Comparison of ENCODE assay signal across 22 cellular contexts in the genomic region with DNA sequence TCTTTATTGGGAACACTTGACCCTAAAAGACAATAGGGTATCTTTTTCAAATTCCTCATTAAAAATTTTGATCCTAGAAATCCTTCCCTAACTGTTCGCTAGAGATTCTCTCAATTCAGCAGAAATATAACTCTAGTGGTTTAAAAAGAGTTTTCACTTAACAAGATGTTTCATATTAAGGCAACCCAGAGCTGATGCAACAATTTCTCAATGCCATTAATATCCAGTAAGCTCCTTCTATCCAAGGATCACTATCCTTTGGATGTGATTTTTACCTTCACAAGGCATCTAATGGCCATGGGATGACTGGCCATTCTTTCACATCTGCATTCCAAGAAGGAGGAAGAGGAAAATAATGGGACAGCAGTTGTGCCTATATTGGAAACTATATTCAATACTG.
DNase-seq lines count a peak whose midpoint lies in the region; ATAC-seq and TF ChIP-seq lines count a peak whose summit lies in the region.
"Had no signal": no experiment of that assay in that cellular context is flagged by ENCODE, and none has a peak within 500 bp of the region (broad histone marks: within the 10 kb centered on the region; RNA-seq: fewer than 3 reads in every experiment).

No MANE protein-coding gene starts in this region.

- H2BK15ac ChIP-seq in IMR-90 (ENCODE audit: low read depth, low read length): no peak overlapping the region

- H3K27me3 ChIP-seq in IMR-90 (ENCODE audit: control insufficient read depth, insufficient read depth, low read length): no peaks in the 10 kb centered on the region
- H3K27me3 ChIP-seq in breast epithelium: no peaks in the 10 kb centered on the region
- no peaks in the 10 kb centered on the region for H3K27me3 ChIP-seq in mammary epithelial cell (ENCODE audit: insufficient read depth, low read length)

- H3K27ac ChIP-seq in IMR-90 (ENCODE audit: insufficient read depth, low read length) (no peak overlapping the region), breast epithelium (no peak overlapping the region), mammary epithelial cell (ENCODE audit: insufficient read depth, low read depth, low read length) (no peak overlapping the region)
- H3K27ac ChIP-seq: HL-60 had no signal

- no peak overlapping the region for H3K4ac ChIP-seq in IMR-90 (ENCODE audit: low read depth, low read length)

- CTCF ChIA-PET in IMR-90 (lab: Yijun Ruan, JAX): no interaction called here
- CTCF ChIA-PET in mammary epithelial cell (lab: Charles Lee; ENCODE audit: low non-redundant PET): no interaction called here

- H3K4me1 ChIP-seq in IMR-90 (ENCODE audit: control insufficient read depth, insufficient read depth, low read length): peaks cover 6% of the 10 kb centered on the region
- no peaks in the 10 kb centered on the region for H3K4me1 ChIP-seq in breast epithelium
- no peaks in the 10 kb centered on the region for H3K4me1 ChIP-seq in mammary epithelial cell (ENCODE audit: insufficient read depth, low read length)

- TF ChIP-seq POLR2A in IMR-90 (IDR thresholded peaks at IDR 0.05; ENCODE audit: low read depth, low read length): no peak
- no peak for TF ChIP-seq POLR2A in breast epithelium (IDR thresholded peaks at IDR 0.05)

- no peak overlapping the region for H3K14ac ChIP-seq in IMR-90 (replicated peaks; ENCODE audit: low read depth, low read length)

- in situ Hi-C loops in IMR-90 (cut with MboI; ENCODE audit: low sequenced_read_pairs) (no loop called here), mammary epithelial cell (cut with MboI; ENCODE audit: low sequenced_read_pairs in 2 of 2) (no loop called here)

- H4K20me1 ChIP-seq in IMR-90 (ENCODE audit: insufficient read depth, low read length) (no peaks in the 10 kb centered on the region), mammary epithelial cell (ENCODE audit: insufficient read depth, low read length) (no peaks in the 10 kb centered on the region)

- BruUV-seq in IMR-90 (replicated peaks; lab: Mats Ljungman, UMichigan) (no TSS peak), mammary epithelial cell (replicated peaks; lab: Mats Ljungman, UMichigan) (no TSS peak)

- H2BK5ac ChIP-seq in IMR-90 (ENCODE audit: low read depth, low read length, poor library complexity, severe bottlenecking): no peak overlapping the region

- H3K9me1 ChIP-seq in IMR-90 (ENCODE audit: insufficient read depth, low read length): 0 out of 2 replicates have a peak, but pooled peaks cover 3% of the 10 kb centered on the region

- no peak overlapping the region for H4K8ac ChIP-seq in IMR-90 (ENCODE audit: low read depth in 2 of 2, low read length in 2 of 2)

- H3K56ac ChIP-seq in IMR-90 (ENCODE audit: extremely low read depth, insufficient read depth, low read length): no peak overlapping the region

- H3K23ac ChIP-seq in IMR-90 (ENCODE audit: low read depth, low read length): no peak overlapping the region

- no peak overlapping the region for H3K4me3 ChIP-seq in AG10803 (ENCODE audit: low read length)
- H3K4me3 ChIP-seq in IMR-90 (ENCODE audit: insufficient read depth, low read depth, low read length): no peak overlapping the region
- H3K4me3 ChIP-seq in foreskin fibroblast (ENCODE audit: low read depth in 1 of 2, low read length in 2 of 2): no peak overlapping the region
- H3K4me3 ChIP-seq in breast epithelium: no peak overlapping the region
- no peak overlapping the region for H3K4me3 ChIP-seq in mammary epithelial cell (replicated peaks in 1 of 3; ENCODE audit: insufficient read depth in 1 of 3, low read depth in 2 of 3, low read length in 3 of 3)
- H3K4me3 ChIP-seq: GM12878 had no signal

- H3K18ac ChIP-seq in IMR-90 (ENCODE audit: low read depth, low read length): no peak overlapping the region

- no peak overlapping the region for H2AK5ac ChIP-seq in IMR-90 (ENCODE audit: low read depth, low read length)

- ATAC-seq in IMR-90 (ENCODE audit: low read depth) (no peak), SK-N-SH treated with all-trans-retinoic acid at 6 μM for 48 hours (no peak)
- ATAC-seq: GM12878, HCT116 had no signal

- no peaks in the 10 kb centered on the region for H3K9me3 ChIP-seq in IMR-90 (ENCODE audit: control insufficient read depth, insufficient read depth, low read length)
- H3K9me3 ChIP-seq in breast epithelium: no peaks in the 10 kb centered on the region
- no peaks in the 10 kb centered on the region for H3K9me3 ChIP-seq in mammary epithelial cell (replicated peaks; ENCODE audit: insufficient read depth, low read length)

- peak; percentile 41 for DNase-seq in AG10803 (ENCODE audit: low read depth)
- no peak for DNase-seq in IMR-90
- DNase-seq in fibroblast of gingiva (ENCODE audit: low read depth): peak; percentile 70
- peak; percentile 1 to 59 for DNase-seq in foreskin fibroblast
- DNase-seq in breast epithelium (ENCODE audit: low spot score in 2 of 2): no peak
- no peak for DNase-seq in mammary epithelial cell
- DNase-seq: AML-193; C1 segment of cervical spinal cord; CD4-positive, alpha-beta memory T cell; COR-L47; Karpas-422; MV-4-11; NCI-H1105; NCI-H1436 treated with DMSO at 0.1 percent for 48 hours; NCI-H187 treated with DMSO at 0.1 percent for 48 hours; NCI-H2171 treated with DMSO at 0.1 percent for 48 hours; NCI-H524; NCI-H774 had no signal

- no peak overlapping the region for H2AK9ac ChIP-seq in IMR-90 (replicated peaks; ENCODE audit: low read depth, low read length, poor library complexity)

- no peaks in the 10 kb centered on the region for H3K79me2 ChIP-seq in mammary epithelial cell (ENCODE audit: insufficient read depth, low read length)

- H3K36me3 ChIP-seq in IMR-90 (ENCODE audit: control insufficient read depth, insufficient read depth, low read length) (no peaks in the 10 kb centered on the region), breast epithelium (no peaks in the 10 kb centered on the region), mammary epithelial cell (ENCODE audit: insufficient read depth, low read length) (no peaks in the 10 kb centered on the region)

- no peak overlapping the region for H3K9ac ChIP-seq in IMR-90 (ENCODE audit: low read depth, low read length)
- H3K9ac ChIP-seq in mammary epithelial cell (ENCODE audit: insufficient read depth, low read length): no peak overlapping the region

- no peak overlapping the region for H2BK20ac ChIP-seq in IMR-90 (ENCODE audit: low read depth, low read length)

- no peak for TF ChIP-seq RAD21 in IMR-90 (IDR thresholded peaks at IDR 0.05; ENCODE audit: low read length)

- H2BK120ac ChIP-seq in IMR-90 (ENCODE audit: low read depth, low read length): no peak overlapping the region

- peak overlapping the region; percentile 38; the same call in 1 of the 2 replicates for H4K5ac ChIP-seq in IMR-90 (ENCODE audit: low read depth, low read length)

- WGBS in IMR-90 (ENCODE audit: extremely low coverage in 2 of 2, insufficient read length in 1 of 2), 2 experiments: no CpG with 5 or more reads among the region's 1 CpG
- 90% methylated on average over 1 of the region's 1 CpG for WGBS in mammary epithelial cell (ENCODE audit: low coverage, missing lambda C conversion rate)

- no peaks in the 10 kb centered on the region for H3K79me1 ChIP-seq in IMR-90 (ENCODE audit: low read depth in 1 of 2, low read length in 2 of 2)

- dilution Hi-C loops in IMR-90 (cut with HindIII; ENCODE audit: low sequenced_read_pairs, unreplicated experiment): no loop called here
- dilution Hi-C loops in mammary epithelial cell (cut with HindIII; ENCODE audit: low sequenced_read_pairs): no loop called here

- TF ChIP-seq CTCF in AG10803 (conservative IDR thresholded peaks at IDR 0.05; ENCODE audit: low read length): no peak
- no peak for TF ChIP-seq CTCF in IMR-90 (conservative IDR thresholded peaks at IDR 0.05; ENCODE audit: low read depth, low read length)
- no peak for TF ChIP-seq CTCF in foreskin fibroblast (IDR thresholded peaks at IDR 0.05; ENCODE audit: low read depth, low read length)
- TF ChIP-seq CTCF in breast epithelium (IDR thresholded peaks at IDR 0.05): no peak
- TF ChIP-seq CTCF in mammary epithelial cell (conservative IDR thresholded peaks at IDR 0.05 in 1 of 2, IDR thresholded peaks at IDR 0.05 in 1 of 2; ENCODE audit: extremely low read depth in 1 of 2, insufficient read depth in 1 of 2, low read depth in 1 of 2, low read length in 2 of 2): no peak

- intact Hi-C loops in IMR-90 (cut with micrococcal nuclease) (no loop called here), breast epithelium (cut with DNase I; ENCODE audit: low total_unique reads) (no loop called here), mammary epithelial cell (cut with micrococcal nuclease) (no loop called here)

- POLR2A ChIA-PET in IMR-90 (lab: Charles Lee; ENCODE audit: unreplicated experiment): interaction anchor here (0.5 kb wide), 1 partner anchor 107 kb away, joined by 3 read pairs; no protein-coding TSS in a partner anchor

- H2AFZ ChIP-seq in IMR-90 (replicated peaks; ENCODE audit: low read length, poor library complexity): no peak overlapping the region
- H2AFZ ChIP-seq in mammary epithelial cell (ENCODE audit: low read depth, low read length): no peak overlapping the region

- H4K91ac ChIP-seq in IMR-90 (ENCODE audit: insufficient read depth, low read depth, low read length): no peak overlapping the region

- H3K4me2 ChIP-seq in IMR-90 (ENCODE audit: low read depth, low read length): no peak overlapping the region
- no peak overlapping the region for H3K4me2 ChIP-seq in mammary epithelial cell (ENCODE audit: insufficient read depth, low read depth, low read length)

TF ChIP-seq in IMR-90, 13 proteins besides CTCF, POLR2A, EP300 and RAD21 (continues in another document):
- TF ChIP-seq CEBPB (IDR thresholded peaks at IDR 0.05; ENCODE audit: low read depth, low read length) (no peak), RCOR1 (IDR thresholded peaks at IDR 0.05; ENCODE audit: insufficient replicate concordance, low read length) (no peak), RFX5 (IDR thresholded peaks at IDR 0.05; ENCODE audit: low read depth, low read length) (no peak)

Comparison
In these comparisons a context has a peak if more than half of its experiments do, and no peak if none do; other contexts are left out.
1. DNase-seq: peak in AG10803 (single experiment), fibroblast of gingiva (single experiment) and foreskin fibroblast (2 of 2); none in IMR-90 (single experiment), breast epithelium (0 of 2) and mammary epithelial cell (single experiment).